In genomic region chr3:122353215-122353614, GRCh38 we compare ENCODE assay signal across 21 cellular contexts. TPM values are rescaled to one million over a fixed set of nuclear protein-coding genes. Genes with fewer than 3 reads are reported as not detected.
A peak's percentile ranks its signal among the peaks of the same experiment; 100 is the strongest.
DNase-seq lines count a peak whose midpoint lies in the region; ATAC-seq and TF ChIP-seq lines count a peak whose summit lies in the region.
"Had no signal": no experiment of that assay in that cellular context is flagged by ENCODE, and none has a peak within 500 bp of the region (broad histone marks: within the 10 kb centered on the region; RNA-seq: fewer than 3 reads in every experiment).

No MANE protein-coding gene starts in this region.

- peak overlapping the region; percentile 54 for H2AFZ ChIP-seq in parathyroid adenoma

- DNase-seq in LHCN-M2 (ENCODE audit: low read depth) (peak; percentile 39), RPMI7951 (ENCODE audit: low read depth) (peak; percentile 29), cerebellar cortex (ENCODE audit: low spot score) (peak; percentile 25), NCI-H774 (lab: John Stamatoyannopoulos, UW) (no peak)
- no peak for DNase-seq in stimulated activated CD4-positive, alpha-beta T cell treated with anti-CD3 and anti-CD28 coated beads, Interleukin-4, amount 100 ng/mL, for 24 hours
- DNase-seq: activated CD4-positive, alpha-beta T cell treated with anti-CD3 and anti-CD28 coated beads, Interleukin-2, amount 50 U/mL, for 48 hours; activated effector memory CD4-positive, alpha-beta T cell treated with Interleukin-2 at 50 U/mL for 16 hours; brain microvascular endothelial cell; CD8-positive, alpha-beta T cell; DMS79 treated with DMSO at 0.1 percent for 48 hours; foreskin melanocyte; H7; hypothalamus; KBM-7; NCI-H2029; SHP77 treated with DMSO at 0.1 percent for 48 hours; sigmoid colon; stimulated activated naive CD4-positive, alpha-beta T cell treated with Interleukin-2 at 50 U/mL for 16 hours; T-helper 1 cell had no signal

- H3K4me1 ChIP-seq in parathyroid adenoma: peaks cover 14% of the 10 kb centered on the region
- H3K4me1 ChIP-seq: sigmoid colon had no signal

- H3K4me3 ChIP-seq in parathyroid adenoma (ENCODE audit: low read depth, low read length): no peak overlapping the region
- H3K4me3 ChIP-seq: sigmoid colon had no signal

- no peaks in the 10 kb centered on the region for H3K9me3 ChIP-seq in parathyroid adenoma (ENCODE audit: control insufficient read depth, low read length)
- H3K9me3 ChIP-seq: sigmoid colon had no signal

- ATAC-seq in HG02884 (IDR thresholded peaks at IDR 0.05; ENCODE audit: unreplicated experiment): no peak
- ATAC-seq: CD8-positive, alpha-beta T cell had no signal

- TF ChIP-seq CTCF in parathyroid adenoma (IDR thresholded peaks at IDR 0.05): no peak

- peak overlapping the region; percentile 55 for H3K27ac ChIP-seq in parathyroid adenoma
- H3K27ac ChIP-seq: brain microvascular endothelial cell, sigmoid colon had no signal

- no peaks in the 10 kb centered on the region for H3K36me3 ChIP-seq in parathyroid adenoma (ENCODE audit: control insufficient read depth, insufficient read depth, low read length)
- H3K36me3 ChIP-seq: brain microvascular endothelial cell had no signal

- no peaks in the 10 kb centered on the region for H3K79me2 ChIP-seq in parathyroid adenoma

- H3K27me3 ChIP-seq in parathyroid adenoma (ENCODE audit: control insufficient read depth, insufficient read depth, low read length): no peaks in the 10 kb centered on the region
- H3K27me3 ChIP-seq: brain microvascular endothelial cell, sigmoid colon had no signal

- H3K9ac ChIP-seq in parathyroid adenoma: no peak overlapping the region

- peak overlapping the region; percentile 47 for H3K4me2 ChIP-seq in parathyroid adenoma (ENCODE audit: low read length)

RNA-seq across cellular contexts. Expression of gene CSTA, which starts 28.2 kb away (rescaled TPM):
- total RNA-seq in LHCN-M2 (2014; rRNA removed): 0.46 TPM in 1 of 2 replicates, not detected in the other
- 0.11 TPM for polyA plus RNA-seq in LHCN-M2 (2012)
- total RNA-seq in RPMI7951 (2014; rRNA removed; shearing (Covaris generic)): 0.72 and 0.78 TPM in 2 replicates
- total RNA-seq: CD8-positive, alpha-beta T cell; H7 had no signal

RNA-seq across cellular contexts. Expression of gene MIX23, which starts 29.8 kb away (rescaled TPM):
- total RNA-seq in LHCN-M2 (2014; rRNA removed): 37.6 and 37.8 TPM in 2 replicates
- polyA plus RNA-seq in LHCN-M2 (2012): 24.5 TPM
- total RNA-seq in RPMI7951 (2014; rRNA removed; shearing (Covaris generic)): 66.8 and 99.6 TPM in 2 replicates

RNA-seq across cellular contexts. Expression of gene FAM162A, which starts 30.8 kb away (rescaled TPM):
- total RNA-seq in LHCN-M2 (2014; rRNA removed): 27.6 and 32.3 TPM in 2 replicates
- polyA plus RNA-seq in LHCN-M2 (2012): 60.4 TPM
- total RNA-seq in RPMI7951 (2014; rRNA removed; shearing (Covaris generic)): 72.1 and 87.6 TPM in 2 replicates

Comparison
In these comparisons a context has a peak if more than half of its experiments do, and no peak if none do; other contexts are left out.
1. DNase-seq: peak in LHCN-M2 (single experiment), RPMI7951 (single experiment) and cerebellar cortex (single experiment); none in NCI-H774 (single experiment) and stimulated activated CD4-positive, alpha-beta T cell treated with anti-CD3 and anti-CD28 coated beads, Interleukin-4, amount 100 ng/mL, for 24 hours (single experiment).